In genomic region chr18:24799176-24799575, GRCh38 we compare ENCODE assay signal across 25 cellular contexts.
DNase-seq lines count a peak whose midpoint lies in the region; ATAC-seq and TF ChIP-seq lines count a peak whose summit lies in the region.
"Had no signal": no experiment of that assay in that cellular context is flagged by ENCODE, and none has a peak within 500 bp of the region (broad histone marks: within the 10 kb centered on the region; RNA-seq: fewer than 3 reads in every experiment).

No MANE protein-coding gene starts in this region.

- no peak overlapping the region for H2BK15ac ChIP-seq in neuronal stem cell (ENCODE audit: low read length)

- no peak overlapping the region for H2BK12ac ChIP-seq in neuronal stem cell (ENCODE audit: low read length)

- H2AFZ ChIP-seq in neuronal stem cell (ENCODE audit: low read length), result peak overlapping the region; percentile 27

- H3K4me3 Mint-ChIP-seq in CD4-positive, alpha-beta memory T cell, result no peak overlapping the region

- no peak overlapping the region for H3K18ac ChIP-seq in neuronal stem cell (ENCODE audit: low read length)

- H3K27me3 ChIP-seq in esophagus muscularis mucosa (peaks cover 0 to 6% (median 0%) of the 10 kb centered on the region in 4 donors), neuronal stem cell (ENCODE audit: control insufficient read depth in 3 of 3, insufficient read depth in 3 of 3, low read depth in 1 of 3, low read length in 3 of 3) (no peaks in the 10 kb centered on the region), dorsolateral prefrontal cortex (peaks cover 0 to 6% (median 0%) of the 10 kb centered on the region in 45 donors)
- H3K27me3 ChIP-seq in CD4-positive, alpha-beta memory T cell (ENCODE audit: insufficient read depth, low read length), result no peaks in the 10 kb centered on the region
- H3K27me3 ChIP-seq: BE2C, cardiac muscle cell had no signal

- 84% methylated on average over 1 of the region's 1 CpG for WGBS in esophagus muscularis mucosa
- WGBS in neuronal stem cell (ENCODE audit: extremely low coverage in 2 of 2, insufficient read length in 2 of 2, insufficient replicate concordance in 1 of 2), 2 donors, result no CpG with 5 or more reads among the region's 1 CpG

- peaks cover 0 to 5% (median 0%) of the 10 kb centered on the region in 8 donors for H3K9me3 Mint-ChIP-seq in CD4-positive, alpha-beta memory T cell
- H3K9me3 Mint-ChIP-seq: activated T-helper 2 cell treated with anti-CD3 and anti-CD28 coated beads, Interferon-gamma antibody, Interleukin-2, Interleukin-4, amounts not matched to agents 10 μg/mL and 5 μg/mL and 100 μg/mL, durations not matched to agents 14 hours and 24 hours and 36 hours had no signal

- intact Hi-C loops in esophagus muscularis mucosa (cut with DNase I) (loop anchor here (10.0 kb wide), 1 partner anchor 54 kb away; no protein-coding TSS in a partner anchor), dorsolateral prefrontal cortex (cut with DNase I) (no loop called here)
- intact Hi-C loops in CD4-positive, alpha-beta memory T cell (cut with micrococcal nuclease), result no loop called here

- CTCF ChIA-PET in CD4-positive, alpha-beta memory T cell (lab: Charles Lee; ENCODE audit: partially characterized antibody), result no interaction called here

- H3K27ac ChIP-seq in esophagus muscularis mucosa (replicated peaks in 1 of 4) (no peak overlapping the region), neuronal stem cell (replicated peaks; ENCODE audit: low read length) (no peak overlapping the region), dorsolateral prefrontal cortex (no peak overlapping the region)
- no peak overlapping the region for H3K27ac ChIP-seq in CD4-positive, alpha-beta memory T cell (ENCODE audit: low read depth, low read length)
- H3K27ac ChIP-seq: 22Rv1, cardiac muscle cell, HL-60 had no signal

- no peak overlapping the region for H3K14ac ChIP-seq in neuronal stem cell (ENCODE audit: low read length)

- TF ChIP-seq EP300 in esophagus muscularis mucosa (IDR thresholded peaks at IDR 0.05), result no peak

- H3K4me2 ChIP-seq in neuronal stem cell (ENCODE audit: insufficient read depth, low read length, poor library complexity, severe bottlenecking), result no peak overlapping the region

- H4K8ac ChIP-seq in neuronal stem cell (ENCODE audit: low read depth, low read length), result no peak overlapping the region

- no peak for ATAC-seq in HG03520 (IDR thresholded peaks at IDR 0.05; ENCODE audit: unreplicated experiment)
- ATAC-seq: GM12878, left cardiac atrium had no signal

- no peak overlapping the region for H3K4ac ChIP-seq in neuronal stem cell (ENCODE audit: low read length)

- H3K36me3 Mint-ChIP-seq in CD4-positive, alpha-beta memory T cell, result no peaks in the 10 kb centered on the region

- H3K27ac Mint-ChIP-seq in CD4-positive, alpha-beta memory T cell, result no peak overlapping the region
- H3K27ac Mint-ChIP-seq: activated T-helper 2 cell treated with anti-CD3 and anti-CD28 coated beads, Interferon-gamma antibody, Interleukin-2, Interleukin-4, amounts not matched to agents 10 μg/mL and 5 μg/mL and 100 μg/mL, durations not matched to agents 14 hours and 24 hours and 36 hours had no signal

- H3K79me1 ChIP-seq in neuronal stem cell (ENCODE audit: low read depth, low read length), result no peaks in the 10 kb centered on the region

- no peaks in the 10 kb centered on the region for H3K9me3 ChIP-seq in esophagus muscularis mucosa
- peaks cover 0 to 7% of the 10 kb centered on the region in 2 donors for H3K9me3 ChIP-seq in neuronal stem cell (replicated peaks in 1 of 2; ENCODE audit: control insufficient read depth in 2 of 2, insufficient read depth in 1 of 2, low read depth in 1 of 2, low read length in 2 of 2)
- no peaks in the 10 kb centered on the region for H3K9me3 ChIP-seq in CD4-positive, alpha-beta memory T cell (ENCODE audit: control insufficient read depth in 1 of 2, low read length in 2 of 2)
- H3K9me3 ChIP-seq: BE2C had no signal

- H3K4me1 Mint-ChIP-seq in CD4-positive, alpha-beta memory T cell, result no peaks in the 10 kb centered on the region

- H3K4me3 ChIP-seq in esophagus muscularis mucosa, result no peak overlapping the region
- no peak overlapping the region for H3K4me3 ChIP-seq in neuronal stem cell (ENCODE audit: low read length in 2 of 2)
- no peak overlapping the region for H3K4me3 ChIP-seq in dorsolateral prefrontal cortex
- no peak overlapping the region for H3K4me3 ChIP-seq in CD4-positive, alpha-beta memory T cell (ENCODE audit: low read length in 2 of 2)
- H3K4me3 ChIP-seq: cardiac muscle cell, GM12878 had no signal

- POLR2A ChIA-PET in CD4-positive, alpha-beta memory T cell (lab: Charles Lee; ENCODE audit: partially characterized antibody), result no interaction called here

- H4K91ac ChIP-seq in neuronal stem cell (ENCODE audit: low read depth, low read length, poor library complexity), result no peak overlapping the region

- TF ChIP-seq POLR2A in esophagus muscularis mucosa (IDR thresholded peaks at IDR 0.05; ENCODE audit: low read depth), result no peak

- DNase-seq in DMS 273 (lab: John Stamatoyannopoulos, UW; ENCODE audit: unreplicated experiment) (peak; percentile 36), DMS 273 treated with DMSO at 0.1 percent for 48 hours (lab: John Stamatoyannopoulos, UW) (no peak), M059J (ENCODE audit: low read depth) (peak; percentile 48), esophagus muscularis mucosa (ENCODE audit: extremely low spot score) (peak; percentile 2), neuronal stem cell (ENCODE audit: low spot score) (no peak), dorsolateral prefrontal cortex (no peak)
- DNase-seq in CD4-positive, alpha-beta memory T cell, result no peak
- DNase-seq: activated CD4-positive, alpha-beta T cell treated with anti-CD3 and anti-CD28 coated beads for 48 hours; BE2C; GF-D8; glutamatergic neuron; HCEC 1CT; left cardiac atrium; MV-4-11; NCI-H187 treated with DMSO at 0.1 percent for 48 hours; NCI-H345; stimulated activated CD4-positive, alpha-beta T cell treated with anti-CD3 and anti-CD28 coated beads, Interleukin-1b, Interleukin-23, amount 100 ng/mL, for 48 hours; stimulated activated naive CD4-positive, alpha-beta T cell treated with Interleukin-2 at 50 U/mL for 16 hours; trophoblast cell had no signal

- no peak overlapping the region for H2BK120ac ChIP-seq in neuronal stem cell (ENCODE audit: low read depth, low read length)

- no peak overlapping the region for H2BK5ac ChIP-seq in neuronal stem cell (ENCODE audit: low read length)

- H2AK5ac ChIP-seq in neuronal stem cell (ENCODE audit: low read depth, low read length), result no peak overlapping the region

- H3K36me3 ChIP-seq in esophagus muscularis mucosa (no peaks in the 10 kb centered on the region), neuronal stem cell (replicated peaks in 1 of 2; ENCODE audit: control insufficient read depth in 2 of 2, insufficient read depth in 2 of 2, low read length in 2 of 2) (no peaks in the 10 kb centered on the region)
- no peaks in the 10 kb centered on the region for H3K36me3 ChIP-seq in CD4-positive, alpha-beta memory T cell (ENCODE audit: insufficient read depth, low read length)
- H3K36me3 ChIP-seq: BE2C, cardiac muscle cell had no signal

- H3K23ac ChIP-seq in neuronal stem cell (ENCODE audit: low read depth, low read length, poor library complexity), result no peak overlapping the region

- H3K9ac ChIP-seq in neuronal stem cell (ENCODE audit: low read depth, low read length, poor library complexity), result no peak overlapping the region

- H3K4me1 ChIP-seq in esophagus muscularis mucosa, result no peaks in the 10 kb centered on the region
- H3K4me1 ChIP-seq in neuronal stem cell (ENCODE audit: control insufficient read depth in 2 of 2, insufficient read depth in 1 of 2, low read depth in 1 of 2, low read length in 2 of 2), result peaks cover 4 to 10% of the 10 kb centered on the region in 2 donors
- no peaks in the 10 kb centered on the region for H3K4me1 ChIP-seq in CD4-positive, alpha-beta memory T cell (ENCODE audit: insufficient read depth, low read length)
- H3K4me1 ChIP-seq: BE2C had no signal

- peaks cover 2 to 7% of the 10 kb centered on the region in 2 donors for H3K27me3 Mint-ChIP-seq in CD4-positive, alpha-beta memory T cell

- TF ChIP-seq CTCF in esophagus muscularis mucosa (IDR thresholded peaks at IDR 0.05) (no peak), dorsolateral prefrontal cortex (IDR thresholded peaks at IDR 0.05 in 54 of 56, conservative IDR thresholded peaks at IDR 0.05 in 2 of 56; ENCODE audit: low read depth in 1 of 56, partially characterized antibody in 56 of 56) (no peak)

Comparison
In these comparisons a context has a peak if more than half of its experiments do, and no peak if none do; other contexts are left out.
1. DNase-seq: peak in DMS 273 (single experiment), M059J (single experiment) and esophagus muscularis mucosa (single experiment); none in DMS 273 treated with DMSO at 0.1 percent for 48 hours (single experiment), neuronal stem cell (single experiment), dorsolateral prefrontal cortex (0 of 10) and CD4-positive, alpha-beta memory T cell (0 of 5).